Comparison of ENCODE assay signal across 9 cellular contexts in the genomic region with DNA sequence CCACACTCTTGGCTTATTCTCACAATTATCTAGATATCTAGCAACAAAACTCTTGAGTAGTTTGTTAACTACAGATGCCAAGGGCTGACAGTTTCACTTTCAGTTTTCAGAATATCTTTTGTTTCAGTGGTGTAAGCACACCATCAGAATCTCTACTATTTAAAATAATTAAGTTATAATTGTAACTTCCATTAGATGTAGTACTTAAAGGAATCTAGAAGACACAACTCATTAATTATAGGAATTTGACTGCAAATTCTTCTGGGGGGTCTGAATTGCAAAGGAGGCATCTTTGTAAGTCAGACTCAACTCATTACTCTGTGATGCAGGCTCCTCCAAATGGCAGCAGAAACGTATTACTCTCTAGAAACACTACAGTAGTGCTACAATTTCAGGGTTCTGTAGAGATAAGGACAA. TPM values are rescaled to one million over a fixed set of nuclear protein-coding genes. Genes with fewer than 3 reads are reported as not detected.
DNase-seq lines count a peak whose midpoint lies in the region; ATAC-seq, FAIRE-seq and TF ChIP-seq lines count a peak whose summit lies in the region.
"Had no signal": no experiment of that assay in that cellular context is flagged by ENCODE, and none has a peak within 500 bp of the region (broad histone marks: within the 10 kb centered on the region; RNA-seq: fewer than 3 reads in every experiment).

No MANE protein-coding gene starts in this region.

- DNase-seq in A549 (ENCODE audit: low read depth in 1 of 2, low spot score in 1 of 2) (peak; percentile 18 to 45), GM10248 (ENCODE audit: extremely low spot score) (peak; percentile 41), RPMI8226 (peak; percentile 63), dermis blood vessel endothelial cell (peak; percentile 68), midbrain (lab: John Stamatoyannopoulos, UW) (peak; percentile 58), NCI-H187 treated with DMSO at 0.1 percent for 48 hours (lab: John Stamatoyannopoulos, UW) (no peak), type B pancreatic cell (ENCODE audit: extremely low spot score, unreplicated experiment) (no peak)

- no peak overlapping the region for H3K4me3 Mint-ChIP-seq in type B pancreatic cell
- H3K4me3 Mint-ChIP-seq: neural crest cell had no signal

- H3K9me3 Mint-ChIP-seq in type B pancreatic cell, result no peaks in the 10 kb centered on the region
- H3K9me3 Mint-ChIP-seq: neural crest cell had no signal

- H3K4me2 ChIP-seq in A549, result peak overlapping the region; percentile 81

- no peak overlapping the region for H3K27ac Mint-ChIP-seq in type B pancreatic cell

- no peaks in the 10 kb centered on the region for H3K27me3 Mint-ChIP-seq in type B pancreatic cell

- H3K9me3 ChIP-seq in A549, result no peaks in the 10 kb centered on the region

- peaks cover 25% of the 10 kb centered on the region for H3K4me1 ChIP-seq in A549

- TF ChIP-seq CTCF in A549 (IDR thresholded peaks at IDR 0.05) (peak; percentile 38; the same call in 2 of the 3 replicates), GM10248 (IDR thresholded peaks at IDR 0.05; ENCODE audit: control extremely low read depth, extremely low read depth, low read depth, missing control alignments) (peak; percentile 27), type B pancreatic cell (conservative IDR thresholded peaks at IDR 0.05) (no peak)

- H3K27ac ChIP-seq in A549, result peak overlapping the region; percentile 50 to 79

- TF ChIP-seq RAD21 in A549 (conservative IDR thresholded peaks at IDR 0.05 in 1 of 2, IDR thresholded peaks at IDR 0.05 in 1 of 2), result peak; percentile 53

- POLR2A ChIA-PET in A549 (lab: Yijun Ruan, JAX), result no interaction called here
- POLR2A ChIA-PET in GM10248 (lab: Yijun Ruan, JAX), result interaction anchor here (0.7 kb wide), 1 partner anchor 30 kb away, joined by 4 read pairs; no protein-coding TSS in a partner anchor

- ATAC-seq in A549 (peak; percentile 65 to 75; a peak in 4 of 6 replicates), HG02763 (IDR thresholded peaks at IDR 0.05; ENCODE audit: unreplicated experiment) (peak; percentile 59)

- H3K36me3 Mint-ChIP-seq in type B pancreatic cell, result no peaks in the 10 kb centered on the region

- H3K4me1 Mint-ChIP-seq in type B pancreatic cell (ENCODE audit: unreplicated experiment), result peaks cover 4% of the 10 kb centered on the region

- TF ChIP-seq EP300 in A549 (IDR thresholded peaks at IDR 0.05), result no peak

- no peak for FAIRE-seq in A549 (lab: Jason Lieb, UNC)

- no peak for TF ChIP-seq POLR2A in A549 (IDR thresholded peaks at IDR 0.05; ENCODE audit: low read length)

- CTCF ChIA-PET in A549 (lab: Yijun Ruan, JAX) (interaction anchor here (0.6 to 0.9 kb wide), 5 partner anchors 13 to 293 kb away, joined by 3 to 5 read pairs (median 3); no protein-coding TSS in a partner anchor), GM10248 (lab: Yijun Ruan, JAX) (interaction anchor here (1.6 to 2.2 kb wide), 3 partner anchors 9 to 440 kb away, joined by 3 to 5 read pairs (median 4); no protein-coding TSS in a partner anchor)

- peak overlapping the region; percentile 31 for H3K4me3 ChIP-seq in A549

- 10% methylated on average over 1 of the region's 1 CpG for WGBS in A549 (ENCODE audit: missing lambda C conversion rate)

TF ChIP-seq in A549, 52 proteins besides CTCF, POLR2A, EP300 and RAD21:
- TF ChIP-seq, protein P1, sequence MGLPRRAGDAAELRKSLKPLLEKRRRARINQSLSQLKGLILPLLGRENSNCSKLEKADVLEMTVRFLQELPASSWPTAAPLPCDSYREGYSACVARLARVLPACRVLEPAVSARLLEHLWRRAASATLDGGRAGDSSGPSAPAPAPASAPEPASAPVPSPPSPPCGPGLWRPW (IDR thresholded peaks at IDR 0.05), result no peak
- 0 out of 3 replicates have a peak, but pooled peaks have one; percentile 26 for TF ChIP-seq SMC3 (IDR thresholded peaks at IDR 0.05)
- TF ChIP-seq JUN (IDR thresholded peaks at IDR 0.05), result no peak
- TF ChIP-seq MAZ (IDR thresholded peaks at IDR 0.05; ENCODE audit: borderline replicate concordance, low read depth, low read length), result no peak
- TF ChIP-seq, protein P2, sequence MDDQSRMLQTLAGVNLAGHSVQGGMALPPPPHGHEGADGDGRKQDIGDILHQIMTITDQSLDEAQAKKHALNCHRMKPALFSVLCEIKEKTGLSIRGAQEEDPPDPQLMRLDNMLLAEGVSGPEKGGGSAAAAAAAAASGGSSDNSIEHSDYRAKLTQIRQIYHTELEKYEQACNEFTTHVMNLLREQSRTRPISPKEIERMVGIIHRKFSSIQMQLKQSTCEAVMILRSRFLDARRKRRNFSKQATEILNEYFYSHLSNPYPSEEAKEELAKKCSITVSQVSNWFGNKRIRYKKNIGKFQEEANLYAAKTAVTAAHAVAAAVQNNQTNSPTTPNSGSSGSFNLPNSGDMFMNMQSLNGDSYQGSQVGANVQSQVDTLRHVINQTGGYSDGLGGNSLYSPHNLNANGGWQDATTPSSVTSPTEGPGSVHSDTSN (IDR thresholded peaks at IDR 0.05), result no peak
TF ChIP-seq in A549: peak in this region for 1.

RNA-seq across cellular contexts. Expression of a gene that starts 44.9 kb away (rescaled TPM):
- polyA plus RNA-seq in A549 (2011; rRNA removed) (22.7 and 23.0 TPM in 2 replicates), A549 (2017; fragmentation: RNase III; extraction: RNeasy Plus Mini Kit Qiagen cat#74134 plus additional on column Dnase treatment) (7.4 to 8.1 TPM (median 7.6 TPM) in 3 replicates)
- 4.1 and 4.5 TPM in 2 replicates for polyA plus RNA-seq in A549 (2012; cell fraction: cytosol; rRNA removed)
- 5.4 and 7.7 TPM in 2 replicates for polyA plus RNA-seq in A549 (2012; cell fraction: nucleus; rRNA removed)
- 12.1 and 13.9 TPM in 2 replicates for polyA minus RNA-seq in A549 (2011; rRNA and poly(A)+ RNA removed)
- total RNA-seq in dermis blood vessel endothelial cell (20.0 and 26.4 TPM in 2 replicates), type B pancreatic cell (ENCODE audit: low replicate concordance) (13.8 and 19.7 TPM in 2 replicates)

Comparison
In these comparisons a context has a peak if more than half of its experiments do, and no peak if none do; other contexts are left out.
1. DNase-seq: peak in A549 (2 of 2), GM10248 (single experiment), RPMI8226 (single experiment), dermis blood vessel endothelial cell (single experiment) and midbrain (single experiment); none in NCI-H187 treated with DMSO at 0.1 percent for 48 hours (single experiment) and type B pancreatic cell (single experiment).